In the genomic region with DNA sequence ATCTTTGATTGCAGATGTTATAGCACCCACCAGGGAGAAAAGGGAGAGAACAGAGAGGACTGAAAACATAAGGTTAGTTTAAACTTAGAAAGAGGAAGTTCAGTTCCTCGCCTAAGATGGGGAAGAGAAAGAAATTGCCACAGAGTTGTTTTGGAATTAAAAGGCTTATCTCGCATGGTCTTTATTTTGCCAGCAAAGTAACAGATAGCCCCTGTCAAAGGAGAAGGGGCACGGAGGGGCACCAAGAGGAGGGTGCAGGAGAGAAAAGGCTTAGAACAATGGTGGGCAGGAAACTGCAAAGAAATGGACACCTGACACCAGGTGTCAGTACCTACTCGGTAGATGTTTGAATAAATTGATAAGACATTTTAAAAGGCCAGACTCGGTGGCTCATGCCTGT, we compare ENCODE assay signal across 12 cellular contexts. TPM values are rescaled to one million over a fixed set of nuclear protein-coding genes. Genes with fewer than 3 reads are reported as not detected.
A peak's percentile ranks its signal among the peaks of the same experiment; 100 is the strongest.
DNase-seq lines count a peak whose midpoint lies in the region; ATAC-seq and TF ChIP-seq lines count a peak whose summit lies in the region.
"Had no signal": no experiment of that assay in that cellular context is flagged by ENCODE, and none has a peak within 500 bp of the region (broad histone marks: within the 10 kb centered on the region; RNA-seq: fewer than 3 reads in every experiment).

No MANE protein-coding gene starts in this region.

- H3K4me2 ChIP-seq in OCI-LY1 (ENCODE audit: low read length) (peak overlapping the region; percentile 51), SK-N-SH (no peak overlapping the region)

- H3F3A ChIP-seq in OCI-LY1 (ENCODE audit: insufficient read depth, low read length) (no peaks in the 10 kb centered on the region), SK-N-SH (replicated peaks; ENCODE audit: insufficient read depth) (no peaks in the 10 kb centered on the region)

- H3K27ac ChIP-seq in OCI-LY1 (ENCODE audit: low read depth, low read length, poor library complexity, severe bottlenecking) (peak overlapping the region; percentile 59), SK-N-SH (ENCODE audit: low read depth in 2 of 2, low read length in 1 of 2) (no peak overlapping the region)
- H3K27ac ChIP-seq: tibial artery had no signal

- DNase-seq in CD1c-positive myeloid dendritic cell (ENCODE audit: extremely low spot score) = peak; percentile 67
- DNase-seq in GM19240 (ENCODE audit: insufficient read length, low spot score) = peak; percentile 22
- peak; percentile 51 for DNase-seq in germinal center (ENCODE audit: low spot score)
- no peak for DNase-seq in hippocampal formation (lab: John Stamatoyannopoulos, UW)
- DNase-seq in 8988T = no peak
- DNase-seq in SK-N-SH = no peak
- DNase-seq: activated CD4-positive, alpha-beta T cell treated with anti-CD3 and anti-CD28 coated beads for 48 hours; activated T-cell treated with anti-CD3 and anti-CD28 coated beads, Interleukin-2, amount 50 U/mL, for 48 hours; kidney; tibial artery had no signal

- no peak for TF ChIP-seq EP300 in SK-N-SH (IDR thresholded peaks at IDR 0.05; ENCODE audit: borderline replicate concordance in 1 of 2, low read depth in 1 of 2, low read length in 1 of 2)

- POLR2A ChIA-PET in SK-N-SH (lab: Yijun Ruan, JAX) = no interaction called here

- 9% methylated on average over 5 of the region's 5 CpGs for WGBS in SK-N-SH (ENCODE audit: low lambda C conversion rate)

- H3K27me3 ChIP-seq in OCI-LY1 (ENCODE audit: insufficient read depth, low read length) = no peaks in the 10 kb centered on the region
- peaks cover 11% of the 10 kb centered on the region for H3K27me3 ChIP-seq in SK-N-SH (ENCODE audit: insufficient read depth)

- H3K4me3 ChIP-seq in OCI-LY1 (ENCODE audit: low read depth, low read length, poor library complexity, severe bottlenecking) (peak overlapping the region; percentile 23), SK-N-SH (ENCODE audit: low read depth in 2 of 2, low read length in 1 of 2) (no peak overlapping the region)
- H3K4me3 ChIP-seq: tibial artery had no signal

- H3K9ac ChIP-seq in OCI-LY1 (ENCODE audit: low read length) (no peak overlapping the region), SK-N-SH (no peak overlapping the region)

- H3K9me2 ChIP-seq in OCI-LY1 (ENCODE audit: low read depth, low read length) (no peaks in the 10 kb centered on the region), SK-N-SH (no peaks in the 10 kb centered on the region)

- CTCF ChIA-PET in SK-N-SH (lab: Yijun Ruan, JAX) = interaction anchor here (0.7 to 1.2 kb wide), 3 partner anchors 18 to 179 kb away, joined by 3 to 4 read pairs (median 4); a partner anchor contains a TSS

- peaks cover 30% of the 10 kb centered on the region for H3K4me1 ChIP-seq in OCI-LY1 (ENCODE audit: insufficient read depth, low read length, severe bottlenecking)
- no peaks in the 10 kb centered on the region for H3K4me1 ChIP-seq in SK-N-SH (ENCODE audit: control insufficient read depth in 1 of 2, insufficient read depth in 2 of 2, low read depth in 1 of 2, low read length in 1 of 2)
- H3K4me1 ChIP-seq: tibial artery had no signal

- H3K9me3 ChIP-seq in OCI-LY1 (ENCODE audit: low read length) (no peaks in the 10 kb centered on the region), SK-N-SH (no peaks in the 10 kb centered on the region)
- H3K9me3 ChIP-seq: tibial artery had no signal

- TF ChIP-seq RAD21 in SK-N-SH (IDR thresholded peaks at IDR 0.05; ENCODE audit: low read length) = no peak

- H3K79me2 ChIP-seq in OCI-LY1 (ENCODE audit: insufficient read depth, low read length) (no peaks in the 10 kb centered on the region), SK-N-SH (ENCODE audit: insufficient read depth) (no peaks in the 10 kb centered on the region)

- no peak overlapping the region for H2AFZ ChIP-seq in OCI-LY1 (ENCODE audit: low read length)
- no peak overlapping the region for H2AFZ ChIP-seq in SK-N-SH (ENCODE audit: low read depth)

- TF ChIP-seq CTCF in OCI-LY1 (IDR thresholded peaks at IDR 0.05; ENCODE audit: low read length) (no peak), SK-N-SH (IDR thresholded peaks at IDR 0.05) (no peak)

- ATAC-seq in HG02981 (IDR thresholded peaks at IDR 0.05; ENCODE audit: unreplicated experiment) = no peak

- H4K20me1 ChIP-seq in OCI-LY1 (ENCODE audit: insufficient read depth, low read length) (no peaks in the 10 kb centered on the region), SK-N-SH (ENCODE audit: insufficient read depth) (no peaks in the 10 kb centered on the region)

- H3K36me3 ChIP-seq in OCI-LY1 (ENCODE audit: insufficient read depth, low read length) (no peaks in the 10 kb centered on the region), SK-N-SH (replicated peaks in 1 of 2; ENCODE audit: control insufficient read depth in 1 of 2, insufficient read depth in 2 of 2, low read length in 1 of 2) (no peaks in the 10 kb centered on the region)
- H3K36me3 ChIP-seq: tibial artery had no signal

TF ChIP-seq in SK-N-SH, 30 proteins besides CTCF, POLR2A, EP300 and RAD21:
- TF ChIP-seq MXI1 (IDR thresholded peaks at IDR 0.05; ENCODE audit: low read depth, low read length) = no peak
- TF ChIP-seq SIN3A (IDR thresholded peaks at IDR 0.05; ENCODE audit: borderline replicate concordance, low read depth, low read length) = no peak
- TF ChIP-seq MEF2A (IDR thresholded peaks at IDR 0.05; ENCODE audit: borderline replicate concordance, low read depth) = no peak
- TF ChIP-seq, protein P1, sequence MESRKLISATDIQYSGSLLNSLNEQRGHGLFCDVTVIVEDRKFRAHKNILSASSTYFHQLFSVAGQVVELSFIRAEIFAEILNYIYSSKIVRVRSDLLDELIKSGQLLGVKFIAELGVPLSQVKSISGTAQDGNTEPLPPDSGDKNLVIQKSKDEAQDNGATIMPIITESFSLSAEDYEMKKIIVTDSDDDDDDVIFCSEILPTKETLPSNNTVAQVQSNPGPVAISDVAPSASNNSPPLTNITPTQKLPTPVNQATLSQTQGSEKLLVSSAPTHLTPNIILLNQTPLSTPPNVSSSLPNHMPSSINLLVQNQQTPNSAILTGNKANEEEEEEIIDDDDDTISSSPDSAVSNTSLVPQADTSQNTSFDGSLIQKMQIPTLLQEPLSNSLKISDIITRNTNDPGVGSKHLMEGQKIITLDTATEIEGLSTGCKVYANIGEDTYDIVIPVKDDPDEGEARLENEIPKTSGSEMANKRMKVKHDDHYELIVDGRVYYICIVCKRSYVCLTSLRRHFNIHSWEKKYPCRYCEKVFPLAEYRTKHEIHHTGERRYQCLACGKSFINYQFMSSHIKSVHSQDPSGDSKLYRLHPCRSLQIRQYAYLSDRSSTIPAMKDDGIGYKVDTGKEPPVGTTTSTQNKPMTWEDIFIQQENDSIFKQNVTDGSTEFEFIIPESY (IDR thresholded peaks at IDR 0.05; ENCODE audit: borderline replicate concordance, low read depth) = no peak
- TF ChIP-seq EZH2phosphoT487 (IDR thresholded peaks at IDR 0.05; ENCODE audit: borderline replicate concordance, low read depth) = no peak
- no peak for TF ChIP-seq TAF1 (IDR thresholded peaks at IDR 0.05; ENCODE audit: borderline replicate concordance, low read depth, low read length)
- TF ChIP-seq, protein P2, sequence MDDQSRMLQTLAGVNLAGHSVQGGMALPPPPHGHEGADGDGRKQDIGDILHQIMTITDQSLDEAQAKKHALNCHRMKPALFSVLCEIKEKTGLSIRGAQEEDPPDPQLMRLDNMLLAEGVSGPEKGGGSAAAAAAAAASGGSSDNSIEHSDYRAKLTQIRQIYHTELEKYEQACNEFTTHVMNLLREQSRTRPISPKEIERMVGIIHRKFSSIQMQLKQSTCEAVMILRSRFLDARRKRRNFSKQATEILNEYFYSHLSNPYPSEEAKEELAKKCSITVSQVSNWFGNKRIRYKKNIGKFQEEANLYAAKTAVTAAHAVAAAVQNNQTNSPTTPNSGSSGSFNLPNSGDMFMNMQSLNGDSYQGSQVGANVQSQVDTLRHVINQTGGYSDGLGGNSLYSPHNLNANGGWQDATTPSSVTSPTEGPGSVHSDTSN (IDR thresholded peaks at IDR 0.05) = no peak
- no peak for TF ChIP-seq FOSL2 (IDR thresholded peaks at IDR 0.05; ENCODE audit: borderline replicate concordance, low read depth)
- TF ChIP-seq, protein P3, sequence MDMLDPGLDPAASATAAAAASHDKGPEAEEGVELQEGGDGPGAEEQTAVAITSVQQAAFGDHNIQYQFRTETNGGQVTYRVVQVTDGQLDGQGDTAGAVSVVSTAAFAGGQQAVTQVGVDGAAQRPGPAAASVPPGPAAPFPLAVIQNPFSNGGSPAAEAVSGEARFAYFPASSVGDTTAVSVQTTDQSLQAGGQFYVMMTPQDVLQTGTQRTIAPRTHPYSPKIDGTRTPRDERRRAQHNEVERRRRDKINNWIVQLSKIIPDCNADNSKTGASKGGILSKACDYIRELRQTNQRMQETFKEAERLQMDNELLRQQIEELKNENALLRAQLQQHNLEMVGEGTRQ (IDR thresholded peaks at IDR 0.05; ENCODE audit: borderline replicate concordance, low read depth, low read length) = no peak

RNA-seq across cellular contexts. Expression of a gene that starts 17.8 kb away (rescaled TPM):
- polyA plus RNA-seq in SK-N-SH (2012; rRNA removed) = 119 and 133 TPM in 2 replicates
- 82.3 and 93.3 TPM in 2 replicates for polyA plus RNA-seq in SK-N-SH (2012; cell fraction: cytosol; rRNA removed)
- 155 and 283 TPM in 2 replicates for polyA plus RNA-seq in SK-N-SH (2012; cell fraction: nucleus; rRNA removed)

Comparison
In these comparisons a context has a peak if more than half of its experiments do, and no peak if none do; other contexts are left out.
1. DNase-seq: peak in CD1c-positive myeloid dendritic cell (single experiment), GM19240 (single experiment) and germinal center (single experiment); none in hippocampal formation (0 of 2), 8988T (single experiment) and SK-N-SH (single experiment).